10 cellular contexts compared by ENCODE assay signal in genomic region chr9:137457406-137458193, GRCh38.
DNase-seq lines count a peak whose midpoint lies in the region; ATAC-seq and TF ChIP-seq lines count a peak whose summit lies in the region.
"Had no signal": no experiment of that assay in that cellular context is flagged by ENCODE, and none has a peak within 500 bp of the region (broad histone marks: within the 10 kb centered on the region; RNA-seq: fewer than 3 reads in every experiment).

No MANE protein-coding gene starts in this region.

- H3K4me3 ChIP-seq in GM06990 (replicated peaks; ENCODE audit: low read depth, low read length) (peak overlapping the region; percentile 78), fibroblast of mammary gland (ENCODE audit: control insufficient read depth, low read depth, low read length) (peak overlapping the region; percentile 55)

- peak; percentile 22 for DNase-seq in GM06990 (ENCODE audit: extremely low read depth, insufficient read length)
- no peak for DNase-seq in fibroblast of mammary gland (ENCODE audit: low read depth)
- peak in 8 of 10 donors; percentile 14 to 86 (median 29) for DNase-seq in posterior cingulate gyrus
- no peak for DNase-seq in NCI-H2171 treated with DMSO at 0.1 percent for 48 hours (lab: John Stamatoyannopoulos, UW)
- no peak for DNase-seq in activated CD8-positive, alpha-beta memory T cell treated with anti-CD3 and anti-CD28 coated beads for 24 hours
- DNase-seq: activated CD4-positive, alpha-beta T cell treated with anti-CD3 and anti-CD28 coated beads for 4 hours; stimulated activated naive CD4-positive, alpha-beta T cell treated with Interleukin-2 at 50 U/mL for 16 hours had no signal

- ATAC-seq in GM21528 (IDR thresholded peaks at IDR 0.05; ENCODE audit: low FRiP score, unreplicated experiment) (no peak), GM21723 (IDR thresholded peaks at IDR 0.05; ENCODE audit: unreplicated experiment) (no peak)

- no peak for TF ChIP-seq CTCF in GM06990 (IDR thresholded peaks at IDR 0.05; ENCODE audit: insufficient read depth, low read length, poor library complexity, severe bottlenecking)
- no peak for TF ChIP-seq CTCF in VCaP (conservative IDR thresholded peaks at IDR 0.05)
- no peak for TF ChIP-seq CTCF in fibroblast of mammary gland (conservative IDR thresholded peaks at IDR 0.05; ENCODE audit: control insufficient read depth, insufficient read depth, low read depth, low read length)

- intact Hi-C loops in posterior cingulate gyrus (cut with DNase I), result no loop called here

- H3K27me3 ChIP-seq in GM06990 (replicated peaks; ENCODE audit: control insufficient read depth, insufficient read depth, low read length), result no peaks in the 10 kb centered on the region

- H3K36me3 ChIP-seq in GM06990 (ENCODE audit: control insufficient read depth, insufficient read depth, low read length), result peaks cover 10% of the 10 kb centered on the region

- H3K27ac ChIP-seq in VCaP, result peak overlapping the region; percentile 88; the same call in 1 of the 2 replicates

Comparison
In these comparisons a context has a peak if more than half of its experiments do, and no peak if none do; other contexts are left out.
1. DNase-seq: peak in GM06990 (single experiment) and posterior cingulate gyrus (8 of 10); none in fibroblast of mammary gland (single experiment), NCI-H2171 treated with DMSO at 0.1 percent for 48 hours (single experiment) and activated CD8-positive, alpha-beta memory T cell treated with anti-CD3 and anti-CD28 coated beads for 24 hours (single experiment).